In the genomic region with DNA sequence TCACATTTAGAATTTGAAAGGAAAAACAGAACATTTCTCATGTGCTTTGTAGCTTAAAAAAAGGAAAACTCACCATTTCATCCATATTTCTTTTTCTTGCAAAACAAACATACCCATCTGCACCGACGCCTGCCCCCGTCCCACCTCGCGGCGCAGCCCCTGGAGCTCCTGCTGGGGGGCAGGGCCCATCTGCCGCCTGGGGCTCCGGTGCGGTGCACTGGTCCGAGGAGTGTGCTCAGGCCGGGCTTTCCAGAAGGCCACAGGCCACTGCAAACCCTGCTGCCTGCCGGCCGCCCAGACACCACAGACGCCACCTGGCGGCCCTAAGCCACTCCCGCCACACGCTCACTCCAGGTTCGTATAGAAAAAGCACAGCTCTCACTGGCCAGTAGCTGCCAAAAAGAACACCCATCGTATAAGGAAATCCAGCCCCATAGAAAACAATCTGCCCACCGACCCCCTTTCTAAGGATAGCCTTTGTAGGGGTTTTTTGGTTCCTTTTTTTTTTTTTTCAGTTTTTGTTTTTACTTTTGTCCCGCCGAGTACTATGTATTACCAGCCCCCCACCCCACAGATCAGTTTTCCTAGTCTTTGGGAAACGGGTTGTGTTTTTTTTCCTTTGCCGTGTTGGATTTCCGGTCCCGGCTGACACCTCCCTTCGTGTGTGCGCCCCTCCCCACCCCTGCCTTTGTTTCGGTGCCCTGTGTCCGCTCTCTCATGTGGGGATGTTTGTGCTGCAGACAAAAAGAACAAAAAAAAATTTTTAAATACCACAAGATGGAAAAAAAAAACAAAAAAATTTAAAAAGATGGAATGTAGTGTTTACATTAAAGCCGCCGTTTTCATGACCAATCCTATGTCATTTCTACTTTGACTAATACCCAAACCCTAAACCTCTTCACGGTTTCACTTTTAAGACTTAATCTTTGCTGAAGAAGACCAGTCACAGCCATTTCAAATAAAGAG, we compare ENCODE assay signal across 8 cellular contexts.
DNase-seq lines count a peak whose midpoint lies in the region; ATAC-seq, FAIRE-seq and TF ChIP-seq lines count a peak whose summit lies in the region.

No MANE protein-coding gene starts in this region.

- H3K4me1 ChIP-seq in adipocyte (ENCODE audit: control insufficient read depth, insufficient read depth, low read length) (peaks cover 4% of the 10 kb centered on the region), cardiac muscle cell (ENCODE audit: low read depth) (peaks cover 17% of the 10 kb centered on the region), pancreas (no peaks in the 10 kb centered on the region), transverse colon (peaks cover 4 to 12% (median 6%) of the 10 kb centered on the region in 4 donors)

- no peaks in the 10 kb centered on the region for H3K9me3 ChIP-seq in adipocyte (ENCODE audit: control insufficient read depth, low read length)
- H3K9me3 ChIP-seq in cardiac muscle cell (ENCODE audit: low read depth) = no peaks in the 10 kb centered on the region
- H3K9me3 ChIP-seq in pancreas = no peaks in the 10 kb centered on the region
- H3K9me3 ChIP-seq in transverse colon = no peaks in the 10 kb centered on the region

- TF ChIP-seq CTCF in cardiac muscle cell (IDR thresholded peaks at IDR 0.05; ENCODE audit: low read depth, low read length) (peak; percentile 95), pancreas (IDR thresholded peaks at IDR 0.05) (peak; percentile 54 to 80 (median 72)), transverse colon (IDR thresholded peaks at IDR 0.05) (peak; percentile 76 to 84 (median 84))

- no peak overlapping the region for H3K27ac ChIP-seq in cardiac muscle cell
- no peak overlapping the region for H3K27ac ChIP-seq in pancreas
- peak overlapping the region; percentile 62 to 69 (median 64) for H3K27ac ChIP-seq in transverse colon

- in situ Hi-C loops in Caki2 (cut with HindIII; ENCODE audit: low pct_unique_long_range_greater_than_20kb, low sequenced_read_pairs) = no loop called here
- in situ Hi-C loops in transverse colon (cut with MboI; ENCODE audit: low pct_ligation_motif_present in 1 of 4, low pct_unique_long_range_greater_than_20kb in 1 of 4, low sequenced_read_pairs in 3 of 4) = no loop called here

- TF ChIP-seq POLR2A in transverse colon (IDR thresholded peaks at IDR 0.05) = no peak

- H3K27me3 ChIP-seq in adipocyte (replicated peaks; ENCODE audit: control insufficient read depth, insufficient read depth, low read length) (peaks cover 12% of the 10 kb centered on the region), cardiac muscle cell (no peaks in the 10 kb centered on the region), pancreas (no peaks in the 10 kb centered on the region), transverse colon (no peaks in the 10 kb centered on the region)

- 2 to 3% methylated on average over 33 of the region's 33 CpGs for WGBS in pancreas, 2 donors
- WGBS in transverse colon (ENCODE audit: low coverage in 1 of 2), 2 donors = 4 to 6% methylated on average over 15 to 33 of the region's 33 CpGs

- peak overlapping the region; percentile 80 for H3K9ac ChIP-seq in adipocyte (ENCODE audit: low read length)

- peak; percentile 64 for FAIRE-seq in pancreas (lab: Jason Lieb, UNC)

- peak; percentile 59 for DNase-seq in Caki2 (ENCODE audit: low read depth)
- DNase-seq in HT-29 (ENCODE audit: low spot score) = peak; percentile 86
- peak; percentile 91 for DNase-seq in adipocyte (ENCODE audit: low read depth)
- peak; percentile 90 to 94 for DNase-seq in cardiac muscle cell (ENCODE audit: low read depth in 1 of 2, low spot score in 1 of 2)
- peak; percentile 68 to 91 (median 80) for DNase-seq in pancreas
- peak; percentile 81 for DNase-seq in transverse colon

- H3K36me3 ChIP-seq in adipocyte (ENCODE audit: control insufficient read depth, insufficient read depth, low read length, severe bottlenecking) (peaks cover 11% of the 10 kb centered on the region), cardiac muscle cell (no peaks in the 10 kb centered on the region), pancreas (no peaks in the 10 kb centered on the region), transverse colon (no peaks in the 10 kb centered on the region)

- H3K4me3 ChIP-seq in adipocyte (ENCODE audit: low read length) = peak overlapping the region; percentile 82
- H3K4me3 ChIP-seq in cardiac muscle cell = no peak overlapping the region
- H3K4me3 ChIP-seq in pancreas = peak overlapping the region in 3 of 4 donors; percentile 16 to 43 (median 30)
- H3K4me3 ChIP-seq in transverse colon = peak overlapping the region; percentile 19 to 51 (median 32)

- intact Hi-C loops in pancreas (cut with DNase I) = no loop called here
- intact Hi-C loops in transverse colon (cut with DNase I; ENCODE audit: low total_unique reads) = no loop called here

- ATAC-seq in GM21381 (IDR thresholded peaks at IDR 0.05; ENCODE audit: unreplicated experiment) = peak; percentile 91
- peak; percentile 99 for ATAC-seq in SK-N-SH treated with all-trans-retinoic acid at 6 μM for 48 hours
- ATAC-seq in pancreas = peak; percentile 94 to 97 (median 96)

- TF ChIP-seq EP300 in transverse colon (IDR thresholded peaks at IDR 0.05; ENCODE audit: low read depth) = no peak

TF ChIP-seq in SK-N-SH treated with all-trans-retinoic acid at 6 μM for 48 hours, 23 proteins besides CTCF, POLR2A, EP300 and RAD21:
- TF ChIP-seq TCF4 (CRISPR knock-in tag; IDR thresholded peaks at IDR 0.05; ENCODE audit: borderline replicate concordance) (peak; percentile 19; the same call in 1 of the 2 replicates), ZNF565 (CRISPR knock-in tag; conservative IDR thresholded peaks at IDR 0.05; ENCODE audit: low read depth) (no peak)

Comparison
In these comparisons a context has a peak if more than half of its experiments do, and no peak if none do; other contexts are left out.
1. H3K27ac ChIP-seq: peak in transverse colon (4 of 4); none in cardiac muscle cell (single experiment) and pancreas (0 of 4).
2. Peak in every context shown above with its lines, with median percentiles within 50 percentile points of each other: DNase-seq, ATAC-seq and CTCF ChIP-seq.